ENCODE assay signal across 1 cellular context in genomic region chr19:48805452-48805851, GRCh38.
TF ChIP-seq lines count a peak whose summit lies in the region.

No MANE protein-coding gene starts in this region.

TF ChIP-seq in K562, 482 proteins besides CTCF, POLR2A, EP300 and RAD21:
- TF ChIP-seq POLR2G (IDR thresholded peaks at IDR 0.05; ENCODE audit: low read depth, low read length) (0 out of 2 replicates have a peak, but pooled peaks have one; percentile 8), ZNF583 (CRISPR knock-in tag; IDR thresholded peaks at IDR 0.05) (no peak), GABPB1 (CRISPR knock-in tag; IDR thresholded peaks at IDR 0.05) (no peak), IFI16 (CRISPR knock-in tag; IDR thresholded peaks at IDR 0.05) (no peak), FOXP4 (CRISPR knock-in tag; IDR thresholded peaks at IDR 0.05; ENCODE audit: borderline replicate concordance) (no peak), FOS (IDR thresholded peaks at IDR 0.05; ENCODE audit: extremely low read depth, insufficient read length) (no peak), ZBTB7A (IDR thresholded peaks at IDR 0.05; ENCODE audit: borderline replicate concordance, control insufficient read depth, low read depth, low read length) (0 out of 2 replicates have a peak, but pooled peaks have one; percentile 10), POLR2AphosphoS5 (IDR thresholded peaks at IDR 0.05; ENCODE audit: control insufficient read depth, insufficient read depth, low read depth, low read length) (no peak), ZBTB33 (CRISPR knock-in tag; IDR thresholded peaks at IDR 0.05) (peak; percentile 93), MAFF (IDR thresholded peaks at IDR 0.05; ENCODE audit: low read length) (no peak), BCL6 (CRISPR knock-in tag; IDR thresholded peaks at IDR 0.05) (no peak), RREB1 (CRISPR knock-in tag; IDR thresholded peaks at IDR 0.05) (no peak), ZNF644 (tag; IDR thresholded peaks at IDR 0.05; ENCODE audit: low read depth) (no peak), HMG20B (CRISPR knock-in tag; IDR thresholded peaks at IDR 0.05) (no peak)
